Comparison of ENCODE assay signal across 1 cellular context in genomic region chr13:23805015-23805583, GRCh38.
TF ChIP-seq lines count a peak whose summit lies in the region.

No MANE protein-coding gene starts in this region.

TF ChIP-seq in HEK293, 187 proteins besides CTCF, POLR2A, EP300 and RAD21 (continued from another document and continues in another):
- TF ChIP-seq ZSCAN4 (tag by site-specific recombination; IDR thresholded peaks at IDR 0.05) (no peak), ZNF830 (tag by site-specific recombination; IDR thresholded peaks at IDR 0.05; ENCODE audit: low read depth) (no peak), EGR2 (tag by site-specific recombination; IDR thresholded peaks at IDR 0.05; ENCODE audit: low read depth) (no peak), SETDB1 (IDR thresholded peaks at IDR 0.05; ENCODE audit: insufficient read length, low read length) (peak; percentile 32), ZNF521 (tag by site-specific recombination; IDR thresholded peaks at IDR 0.05) (no peak), ZNF19 (tag by site-specific recombination; IDR thresholded peaks at IDR 0.05; ENCODE audit: low read depth) (no peak), ZFHX2 (tag by site-specific recombination; conservative IDR thresholded peaks at IDR 0.05) (no peak), ZNF114 (tag by site-specific recombination; IDR thresholded peaks at IDR 0.05) (no peak), ZNF155 (tag by site-specific recombination; IDR thresholded peaks at IDR 0.05) (no peak), FEZF1 (tag by site-specific recombination; IDR thresholded peaks at IDR 0.05) (peak; percentile 69), ZNF416 (tag by site-specific recombination; IDR thresholded peaks at IDR 0.05) (no peak), ZBTB49 (tag by site-specific recombination; IDR thresholded peaks at IDR 0.05; ENCODE audit: low read depth) (no peak), KLF17 (tag by site-specific recombination; IDR thresholded peaks at IDR 0.05) (no peak), ZNF280C (tag by site-specific recombination; IDR thresholded peaks at IDR 0.05) (no peak), ZNF660 (tag by site-specific recombination; IDR thresholded peaks at IDR 0.05) (no peak), ZNF843 (tag by site-specific recombination; IDR thresholded peaks at IDR 0.05) (0 out of 2 replicates have a peak, but pooled peaks have one; percentile 35), ZNF311 (tag by site-specific recombination; IDR thresholded peaks at IDR 0.05; ENCODE audit: borderline replicate concordance) (no peak), KLF8 (tag by site-specific recombination; IDR thresholded peaks at IDR 0.05) (0 out of 2 replicates have a peak, but pooled peaks have one; percentile 15), ZNF548 (tag by site-specific recombination; IDR thresholded peaks at IDR 0.05) (no peak), ZNF561 (tag by site-specific recombination; IDR thresholded peaks at IDR 0.05; ENCODE audit: borderline replicate concordance) (no peak), TRIM28 (IDR thresholded peaks at IDR 0.05; ENCODE audit: borderline replicate concordance, low read length) (no peak), ZNF404 (tag by site-specific recombination; IDR thresholded peaks at IDR 0.05) (no peak), ZNF629 (tag by site-specific recombination; IDR thresholded peaks at IDR 0.05) (no peak), ZNF670 (tag by site-specific recombination; IDR thresholded peaks at IDR 0.05; ENCODE audit: low read depth) (no peak), GLIS2 (tag by site-specific recombination; IDR thresholded peaks at IDR 0.05) (no peak), ZNF585B (tag by site-specific recombination; IDR thresholded peaks at IDR 0.05) (no peak), ZBTB1 (tag by site-specific recombination; IDR thresholded peaks at IDR 0.05) (no peak), ZNF623 (tag by site-specific recombination; IDR thresholded peaks at IDR 0.05) (no peak), ZNF664 (tag by site-specific recombination; IDR thresholded peaks at IDR 0.05) (no peak), ZNF341 (tag by site-specific recombination; IDR thresholded peaks at IDR 0.05; ENCODE audit: low read depth) (no peak), ZBTB17 (tag by site-specific recombination; IDR thresholded peaks at IDR 0.05) (no peak), PRDM10 (tag by site-specific recombination; IDR thresholded peaks at IDR 0.05) (no peak), ZNF645 (tag by site-specific recombination; IDR thresholded peaks at IDR 0.05) (no peak), YY2 (tag by site-specific recombination; IDR thresholded peaks at IDR 0.05) (no peak), GLIS1 (tag by site-specific recombination; IDR thresholded peaks at IDR 0.05) (no peak), ZNF704 (tag by site-specific recombination; IDR thresholded peaks at IDR 0.05) (no peak), ZNF549 (tag by site-specific recombination; IDR thresholded peaks at IDR 0.05) (no peak), ZEB2 (tag by site-specific recombination; IDR thresholded peaks at IDR 0.05) (no peak), ZNF837 (tag by site-specific recombination; IDR thresholded peaks at IDR 0.05) (no peak), ZNF214 (tag by site-specific recombination; IDR thresholded peaks at IDR 0.05; ENCODE audit: borderline replicate concordance) (no peak), ZNF776 (tag by site-specific recombination; IDR thresholded peaks at IDR 0.05; ENCODE audit: borderline replicate concordance) (no peak), ZNF324 (tag by site-specific recombination; IDR thresholded peaks at IDR 0.05) (no peak), ZNF121 (tag by site-specific recombination; IDR thresholded peaks at IDR 0.05) (no peak), SCRT2 (tag by site-specific recombination; IDR thresholded peaks at IDR 0.05) (no peak), ZSCAN18 (tag by site-specific recombination; IDR thresholded peaks at IDR 0.05) (no peak), ZFP37 (tag by site-specific recombination; IDR thresholded peaks at IDR 0.05) (no peak), ZNF132 (tag by site-specific recombination; IDR thresholded peaks at IDR 0.05; ENCODE audit: borderline replicate concordance) (no peak), ZNF530 (tag by site-specific recombination; IDR thresholded peaks at IDR 0.05; ENCODE audit: low read depth) (no peak), ZBTB44 (tag by site-specific recombination; IDR thresholded peaks at IDR 0.05) (no peak), ZNF398 (tag by site-specific recombination; IDR thresholded peaks at IDR 0.05) (no peak)
